In the genomic region with DNA sequence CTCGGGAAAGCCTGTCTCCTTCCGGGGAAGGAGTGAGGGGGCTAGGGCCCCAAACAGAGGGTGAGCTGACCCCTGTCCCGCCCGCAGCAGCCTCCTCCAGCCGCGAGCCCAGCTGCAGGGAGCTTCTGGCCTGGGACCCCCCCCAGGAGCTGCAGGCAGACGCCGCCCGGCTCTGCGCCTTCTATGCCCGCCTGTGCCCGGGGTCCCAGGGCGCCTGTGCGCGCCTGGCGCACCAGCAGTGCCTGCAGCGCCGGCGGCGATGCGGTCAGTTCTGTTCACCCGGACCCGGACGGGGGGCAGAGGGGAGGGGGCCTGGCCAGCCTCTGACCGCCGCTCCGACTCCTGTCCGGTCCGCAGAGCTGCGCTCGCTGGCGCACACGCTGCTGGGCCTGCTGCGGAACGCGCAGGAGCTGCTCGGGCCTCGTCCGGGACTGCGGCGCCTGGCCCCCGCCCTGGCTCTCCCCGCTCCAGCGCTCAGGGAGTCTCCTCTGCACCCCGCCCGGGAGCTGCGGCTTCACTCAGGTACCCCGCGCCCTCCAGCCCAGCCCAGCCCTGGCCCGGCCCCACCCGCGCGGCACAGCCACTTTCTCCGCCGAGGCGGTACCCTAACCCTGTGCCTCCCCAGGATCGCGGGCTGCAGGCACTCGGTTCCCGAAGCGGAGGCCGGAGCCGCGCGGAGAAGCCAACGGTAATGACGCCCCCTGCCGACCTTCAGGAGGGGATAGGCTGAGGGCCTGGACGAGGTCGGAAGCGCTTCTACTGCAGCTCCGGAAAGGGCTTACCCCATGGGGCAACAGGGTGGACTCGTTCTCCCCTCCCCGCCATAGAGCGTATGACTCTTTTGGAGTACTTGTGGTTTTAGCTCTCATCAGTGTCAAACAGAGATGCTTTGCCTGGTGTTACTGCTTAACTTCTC, we compare ENCODE assay signal across 1 cellular context.
A peak's percentile ranks its signal among the peaks of the same experiment; 100 is the strongest.
TF ChIP-seq lines count a peak whose summit lies in the region.

No MANE protein-coding gene starts in this region.

TF ChIP-seq in HepG2, 621 proteins besides CTCF, POLR2A, EP300 and RAD21 (continues in another document):
- TF ChIP-seq FOXM1 (CRISPR knock-in tag; IDR thresholded peaks at IDR 0.05) (no peak), YY1 (IDR thresholded peaks at IDR 0.05; ENCODE audit: insufficient read depth, insufficient replicate concordance, low read depth, low read length) (no peak), SIN3A (IDR thresholded peaks at IDR 0.05; ENCODE audit: borderline replicate concordance, low read depth, low read length) (no peak), ZFP1 (CRISPR knock-in tag; IDR thresholded peaks at IDR 0.05) (no peak), IKZF4 (CRISPR knock-in tag; IDR thresholded peaks at IDR 0.05; ENCODE audit: borderline replicate concordance, low read depth, not compliant biosample characterization) (no peak), EED (CRISPR knock-in tag; IDR thresholded peaks at IDR 0.05) (0 out of 2 replicates have a peak, but pooled peaks have one; percentile 76), ADNP (CRISPR knock-in tag; IDR thresholded peaks at IDR 0.05) (0 out of 2 replicates have a peak, but pooled peaks have one; percentile 46), TARDBP (CRISPR knock-in tag; IDR thresholded peaks at IDR 0.05) (0 out of 2 replicates have a peak, but pooled peaks have one; percentile 20), ARHGAP35 (CRISPR knock-in tag; IDR thresholded peaks at IDR 0.05; ENCODE audit: borderline replicate concordance) (no peak), KDM4B (CRISPR knock-in tag; IDR thresholded peaks at IDR 0.05) (no peak), ZNF446 (CRISPR knock-in tag; IDR thresholded peaks at IDR 0.05) (no peak), KDM1A (CRISPR knock-in tag; IDR thresholded peaks at IDR 0.05) (no peak), KDM5B (CRISPR knock-in tag; IDR thresholded peaks at IDR 0.05; ENCODE audit: borderline replicate concordance) (peak; percentile 19; the same call in 1 of the 2 replicates), SMAD3 (CRISPR knock-in tag; IDR thresholded peaks at IDR 0.05) (no peak), ZNF564 (CRISPR knock-in tag; IDR thresholded peaks at IDR 0.05) (no peak), NONO (IDR thresholded peaks at IDR 0.05) (no peak), NONO (CRISPR knock-in tag; conservative IDR thresholded peaks at IDR 0.05) (0 out of 2 replicates have a peak, but pooled peaks have one; percentile 36), HOXA7 (CRISPR knock-in tag; IDR thresholded peaks at IDR 0.05) (no peak), SNAPC5 (CRISPR knock-in tag; IDR thresholded peaks at IDR 0.05; ENCODE audit: borderline replicate concordance) (no peak), ZNF383 (CRISPR knock-in tag; IDR thresholded peaks at IDR 0.05; ENCODE audit: borderline replicate concordance) (peak; percentile 45; the same call in 1 of the 2 replicates), SKI (IDR thresholded peaks at IDR 0.05; ENCODE audit: partially characterized antibody) (no peak), ZNF746 (CRISPR knock-in tag; IDR thresholded peaks at IDR 0.05) (no peak), ZSCAN25 (CRISPR knock-in tag; IDR thresholded peaks at IDR 0.05) (no peak), ZNF790 (CRISPR knock-in tag; IDR thresholded peaks at IDR 0.05; ENCODE audit: borderline replicate concordance) (no peak), ATF7 (IDR thresholded peaks at IDR 0.05) (no peak), ATF7 (CRISPR knock-in tag; IDR thresholded peaks at IDR 0.05) (no peak), ZKSCAN5 (CRISPR knock-in tag; IDR thresholded peaks at IDR 0.05) (no peak), HDAC2 (CRISPR knock-in tag; IDR thresholded peaks at IDR 0.05) (no peak), AGO1 (IDR thresholded peaks at IDR 0.05; ENCODE audit: low read depth, low read length, poor library complexity, severe bottlenecking) (no peak), RCOR2 (CRISPR knock-in tag; IDR thresholded peaks at IDR 0.05) (no peak), NFE2 (CRISPR knock-in tag; IDR thresholded peaks at IDR 0.05) (no peak), NFIC (IDR thresholded peaks at IDR 0.05; ENCODE audit: low read length) (no peak), IKZF5 (CRISPR knock-in tag; IDR thresholded peaks at IDR 0.05) (no peak; the same call in 1 of the 2 replicates), PBX2 (CRISPR knock-in tag; IDR thresholded peaks at IDR 0.05) (no peak), ETV6 (CRISPR knock-in tag; conservative IDR thresholded peaks at IDR 0.05) (no peak), ZNF225 (CRISPR knock-in tag; IDR thresholded peaks at IDR 0.05) (no peak; the same call in 1 of the 2 replicates), HOXA5 (CRISPR knock-in tag; IDR thresholded peaks at IDR 0.05) (no peak), ZFP82 (CRISPR knock-in tag; IDR thresholded peaks at IDR 0.05; ENCODE audit: borderline replicate concordance) (no peak)
- TF ChIP-seq, protein P1, sequence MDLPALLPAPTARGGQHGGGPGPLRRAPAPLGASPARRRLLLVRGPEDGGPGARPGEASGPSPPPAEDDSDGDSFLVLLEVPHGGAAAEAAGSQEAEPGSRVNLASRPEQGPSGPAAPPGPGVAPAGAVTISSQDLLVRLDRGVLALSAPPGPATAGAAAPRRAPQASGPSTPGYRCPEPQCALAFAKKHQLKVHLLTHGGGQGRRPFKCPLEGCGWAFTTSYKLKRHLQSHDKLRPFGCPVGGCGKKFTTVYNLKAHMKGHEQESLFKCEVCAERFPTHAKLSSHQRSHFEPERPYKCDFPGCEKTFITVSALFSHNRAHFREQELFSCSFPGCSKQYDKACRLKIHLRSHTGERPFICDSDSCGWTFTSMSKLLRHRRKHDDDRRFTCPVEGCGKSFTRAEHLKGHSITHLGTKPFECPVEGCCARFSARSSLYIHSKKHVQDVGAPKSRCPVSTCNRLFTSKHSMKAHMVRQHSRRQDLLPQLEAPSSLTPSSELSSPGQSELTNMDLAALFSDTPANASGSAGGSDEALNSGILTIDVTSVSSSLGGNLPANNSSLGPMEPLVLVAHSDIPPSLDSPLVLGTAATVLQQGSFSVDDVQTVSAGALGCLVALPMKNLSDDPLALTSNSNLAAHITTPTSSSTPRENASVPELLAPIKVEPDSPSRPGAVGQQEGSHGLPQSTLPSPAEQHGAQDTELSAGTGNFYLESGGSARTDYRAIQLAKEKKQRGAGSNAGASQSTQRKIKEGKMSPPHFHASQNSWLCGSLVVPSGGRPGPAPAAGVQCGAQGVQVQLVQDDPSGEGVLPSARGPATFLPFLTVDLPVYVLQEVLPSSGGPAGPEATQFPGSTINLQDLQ (CRISPR knock-in tag; IDR thresholded peaks at IDR 0.05): no peak
- TF ChIP-seq, protein P2, sequence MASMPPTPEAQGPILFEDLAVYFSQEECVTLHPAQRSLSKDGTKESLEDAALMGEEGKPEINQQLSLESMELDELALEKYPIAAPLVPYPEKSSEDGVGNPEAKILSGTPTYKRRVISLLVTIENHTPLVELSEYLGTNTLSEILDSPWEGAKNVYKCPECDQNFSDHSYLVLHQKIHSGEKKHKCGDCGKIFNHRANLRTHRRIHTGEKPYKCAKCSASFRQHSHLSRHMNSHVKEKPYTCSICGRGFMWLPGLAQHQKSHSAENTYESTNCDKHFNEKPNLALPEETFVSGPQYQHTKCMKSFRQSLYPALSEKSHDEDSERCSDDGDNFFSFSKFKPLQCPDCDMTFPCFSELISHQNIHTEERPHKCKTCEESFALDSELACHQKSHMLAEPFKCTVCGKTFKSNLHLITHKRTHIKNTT (CRISPR knock-in tag; IDR thresholded peaks at IDR 0.05): no peak
- TF ChIP-seq, protein P3, sequence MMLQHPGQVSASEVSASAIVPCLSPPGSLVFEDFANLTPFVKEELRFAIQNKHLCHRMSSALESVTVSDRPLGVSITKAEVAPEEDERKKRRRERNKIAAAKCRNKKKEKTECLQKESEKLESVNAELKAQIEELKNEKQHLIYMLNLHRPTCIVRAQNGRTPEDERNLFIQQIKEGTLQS (CRISPR knock-in tag; IDR thresholded peaks at IDR 0.05): no peak
- TF ChIP-seq, protein P4, sequence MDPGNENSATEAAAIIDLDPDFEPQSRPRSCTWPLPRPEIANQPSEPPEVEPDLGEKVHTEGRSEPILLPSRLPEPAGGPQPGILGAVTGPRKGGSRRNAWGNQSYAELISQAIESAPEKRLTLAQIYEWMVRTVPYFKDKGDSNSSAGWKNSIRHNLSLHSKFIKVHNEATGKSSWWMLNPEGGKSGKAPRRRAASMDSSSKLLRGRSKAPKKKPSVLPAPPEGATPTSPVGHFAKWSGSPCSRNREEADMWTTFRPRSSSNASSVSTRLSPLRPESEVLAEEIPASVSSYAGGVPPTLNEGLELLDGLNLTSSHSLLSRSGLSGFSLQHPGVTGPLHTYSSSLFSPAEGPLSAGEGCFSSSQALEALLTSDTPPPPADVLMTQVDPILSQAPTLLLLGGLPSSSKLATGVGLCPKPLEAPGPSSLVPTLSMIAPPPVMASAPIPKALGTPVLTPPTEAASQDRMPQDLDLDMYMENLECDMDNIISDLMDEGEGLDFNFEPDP (CRISPR knock-in tag; conservative IDR thresholded peaks at IDR 0.05): no peak
- TF ChIP-seq, protein P5, sequence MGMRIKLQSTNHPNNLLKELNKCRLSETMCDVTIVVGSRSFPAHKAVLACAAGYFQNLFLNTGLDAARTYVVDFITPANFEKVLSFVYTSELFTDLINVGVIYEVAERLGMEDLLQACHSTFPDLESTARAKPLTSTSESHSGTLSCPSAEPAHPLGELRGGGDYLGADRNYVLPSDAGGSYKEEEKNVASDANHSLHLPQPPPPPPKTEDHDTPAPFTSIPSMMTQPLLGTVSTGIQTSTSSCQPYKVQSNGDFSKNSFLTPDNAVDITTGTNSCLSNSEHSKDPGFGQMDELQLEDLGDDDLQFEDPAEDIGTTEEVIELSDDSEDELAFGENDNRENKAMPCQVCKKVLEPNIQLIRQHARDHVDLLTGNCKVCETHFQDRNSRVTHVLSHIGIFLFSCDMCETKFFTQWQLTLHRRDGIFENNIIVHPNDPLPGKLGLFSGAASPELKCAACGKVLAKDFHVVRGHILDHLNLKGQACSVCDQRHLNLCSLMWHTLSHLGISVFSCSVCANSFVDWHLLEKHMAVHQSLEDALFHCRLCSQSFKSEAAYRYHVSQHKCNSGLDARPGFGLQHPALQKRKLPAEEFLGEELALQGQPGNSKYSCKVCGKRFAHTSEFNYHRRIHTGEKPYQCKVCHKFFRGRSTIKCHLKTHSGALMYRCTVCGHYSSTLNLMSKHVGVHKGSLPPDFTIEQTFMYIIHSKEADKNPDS (CRISPR knock-in tag; IDR thresholded peaks at IDR 0.05): no peak
- TF ChIP-seq, protein P6, sequence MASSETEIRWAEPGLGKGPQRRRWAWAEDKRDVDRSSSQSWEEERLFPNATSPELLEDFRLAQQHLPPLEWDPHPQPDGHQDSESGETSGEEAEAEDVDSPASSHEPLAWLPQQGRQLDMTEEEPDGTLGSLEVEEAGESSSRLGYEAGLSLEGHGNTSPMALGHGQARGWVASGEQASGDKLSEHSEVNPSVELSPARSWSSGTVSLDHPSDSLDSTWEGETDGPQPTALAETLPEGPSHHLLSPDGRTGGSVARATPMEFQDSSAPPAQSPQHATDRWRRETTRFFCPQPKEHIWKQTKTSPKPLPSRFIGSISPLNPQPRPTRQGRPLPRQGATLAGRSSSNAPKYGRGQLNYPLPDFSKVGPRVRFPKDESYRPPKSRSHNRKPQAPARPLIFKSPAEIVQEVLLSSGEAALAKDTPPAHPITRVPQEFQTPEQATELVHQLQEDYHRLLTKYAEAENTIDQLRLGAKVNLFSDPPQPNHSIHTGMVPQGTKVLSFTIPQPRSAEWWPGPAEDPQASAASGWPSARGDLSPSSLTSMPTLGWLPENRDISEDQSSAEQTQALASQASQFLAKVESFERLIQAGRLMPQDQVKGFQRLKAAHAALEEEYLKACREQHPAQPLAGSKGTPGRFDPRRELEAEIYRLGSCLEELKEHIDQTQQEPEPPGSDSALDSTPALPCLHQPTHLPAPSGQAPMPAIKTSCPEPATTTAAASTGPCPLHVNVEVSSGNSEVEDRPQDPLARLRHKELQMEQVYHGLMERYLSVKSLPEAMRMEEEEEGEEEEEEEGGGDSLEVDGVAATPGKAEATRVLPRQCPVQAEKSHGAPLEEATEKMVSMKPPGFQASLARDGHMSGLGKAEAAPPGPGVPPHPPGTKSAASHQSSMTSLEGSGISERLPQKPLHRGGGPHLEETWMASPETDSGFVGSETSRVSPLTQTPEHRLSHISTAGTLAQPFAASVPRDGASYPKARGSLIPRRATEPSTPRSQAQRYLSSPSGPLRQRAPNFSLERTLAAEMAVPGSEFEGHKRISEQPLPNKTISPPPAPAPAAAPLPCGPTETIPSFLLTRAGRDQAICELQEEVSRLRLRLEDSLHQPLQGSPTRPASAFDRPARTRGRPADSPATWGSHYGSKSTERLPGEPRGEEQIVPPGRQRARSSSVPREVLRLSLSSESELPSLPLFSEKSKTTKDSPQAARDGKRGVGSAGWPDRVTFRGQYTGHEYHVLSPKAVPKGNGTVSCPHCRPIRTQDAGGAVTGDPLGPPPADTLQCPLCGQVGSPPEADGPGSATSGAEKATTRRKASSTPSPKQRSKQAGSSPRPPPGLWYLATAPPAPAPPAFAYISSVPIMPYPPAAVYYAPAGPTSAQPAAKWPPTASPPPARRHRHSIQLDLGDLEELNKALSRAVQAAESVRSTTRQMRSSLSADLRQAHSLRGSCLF (CRISPR knock-in tag; IDR thresholded peaks at IDR 0.05; ENCODE audit: borderline replicate concordance): no peak
- TF ChIP-seq, protein P7, sequence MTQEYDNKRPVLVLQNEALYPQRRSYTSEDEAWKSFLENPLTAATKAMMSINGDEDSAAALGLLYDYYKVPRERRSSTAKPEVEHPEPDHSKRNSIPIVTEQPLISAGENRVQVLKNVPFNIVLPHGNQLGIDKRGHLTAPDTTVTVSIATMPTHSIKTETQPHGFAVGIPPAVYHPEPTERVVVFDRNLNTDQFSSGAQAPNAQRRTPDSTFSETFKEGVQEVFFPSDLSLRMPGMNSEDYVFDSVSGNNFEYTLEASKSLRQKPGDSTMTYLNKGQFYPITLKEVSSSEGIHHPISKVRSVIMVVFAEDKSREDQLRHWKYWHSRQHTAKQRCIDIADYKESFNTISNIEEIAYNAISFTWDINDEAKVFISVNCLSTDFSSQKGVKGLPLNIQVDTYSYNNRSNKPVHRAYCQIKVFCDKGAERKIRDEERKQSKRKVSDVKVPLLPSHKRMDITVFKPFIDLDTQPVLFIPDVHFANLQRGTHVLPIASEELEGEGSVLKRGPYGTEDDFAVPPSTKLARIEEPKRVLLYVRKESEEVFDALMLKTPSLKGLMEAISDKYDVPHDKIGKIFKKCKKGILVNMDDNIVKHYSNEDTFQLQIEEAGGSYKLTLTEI (CRISPR knock-in tag; conservative IDR thresholded peaks at IDR 0.05): no peak
